In genomic region chr9:8431505-8431904, GRCh38 we compare ENCODE assay signal across 18 cellular contexts.
A peak's percentile ranks its signal among the peaks of the same experiment; 100 is the strongest.
DNase-seq lines count a peak whose midpoint lies in the region; ATAC-seq lines count a peak whose summit lies in the region.
"Had no signal": no experiment of that assay in that cellular context is flagged by ENCODE, and none has a peak within 500 bp of the region (broad histone marks: within the 10 kb centered on the region; RNA-seq: fewer than 3 reads in every experiment).

No MANE protein-coding gene starts in this region.

- H3K27me3 Mint-ChIP-seq in activated T-cell treated with anti-CD3 and anti-CD28 coated beads, Interleukin-2, amount 50 U/mL, for 72 hours (ENCODE audit: low read depth) = no peaks in the 10 kb centered on the region
- no peaks in the 10 kb centered on the region for H3K27me3 Mint-ChIP-seq in activated T-cell treated with anti-CD3 and anti-CD28 coated beads, Interleukin-2, amount 50 U/mL, for 4 hours (ENCODE audit: low read depth)
- H3K27me3 Mint-ChIP-seq in T-helper 17 cell = no peaks in the 10 kb centered on the region

- H3K9me3 Mint-ChIP-seq in activated T-cell treated with anti-CD3 and anti-CD28 coated beads, Interleukin-2, amount 50 U/mL, for 72 hours = peaks cover 3% of the 10 kb centered on the region in 2 donors
- no peaks in the 10 kb centered on the region for H3K9me3 Mint-ChIP-seq in activated T-cell treated with anti-CD3 and anti-CD28 coated beads, Interleukin-2, amount 50 U/mL, for 4 hours
- H3K9me3 Mint-ChIP-seq: CD8-positive, alpha-beta T cell had no signal

- peaks cover 4 to 6% of the 10 kb centered on the region in 2 donors for H3K36me3 Mint-ChIP-seq in activated T-cell treated with anti-CD3 and anti-CD28 coated beads, Interleukin-2, amount 50 U/mL, for 72 hours (ENCODE audit: insufficient read depth in 2 of 2)
- H3K36me3 Mint-ChIP-seq in activated T-cell treated with anti-CD3 and anti-CD28 coated beads, Interleukin-2, amount 50 U/mL, for 4 hours (ENCODE audit: insufficient read depth) = no peaks in the 10 kb centered on the region
- H3K36me3 Mint-ChIP-seq in T-helper 17 cell (ENCODE audit: low read depth) = no peaks in the 10 kb centered on the region
- H3K36me3 Mint-ChIP-seq: CD8-positive, alpha-beta T cell had no signal

- DNase-seq in activated T-cell treated with anti-CD3 and anti-CD28 coated beads, Interleukin-2, amount 50 U/mL, for 72 hours = no peak
- DNase-seq in activated T-cell treated with anti-CD3 and anti-CD28 coated beads, Interleukin-2, amount 50 U/mL, for 4 hours = no peak
- DNase-seq in T-helper 17 cell = no peak
- peak; percentile 37 for DNase-seq in cerebellar cortex (ENCODE audit: low spot score)
- no peak for DNase-seq in DMS 273 treated with DMSO at 0.1 percent for 48 hours (lab: John Stamatoyannopoulos, UW)
- DNase-seq in activated naive CD4-positive, alpha-beta T cell treated with Interleukin-2 at 50 U/mL for 16 hours = no peak
- DNase-seq in stimulated activated naive CD8-positive, alpha-beta T cell treated with anti-CD3 and anti-CD28 coated beads, Interleukin-15, Interleukin-2, amounts not matched to agents 100 U/mL and 50 U/mL, for 24 hours = no peak
- DNase-seq: 8988T; CD8-positive, alpha-beta T cell; DMS153; DMS79; GF-D8; GOT3; H7; HFFc6; IMR-90 had no signal

- no peaks in the 10 kb centered on the region for H3K9me3 ChIP-seq in T-helper 17 cell (ENCODE audit: control insufficient read depth, low read length, poor library complexity, severe bottlenecking)
- H3K9me3 ChIP-seq: BLaER1 had no signal

- peaks cover 64% of the 10 kb centered on the region for H3K4me1 Mint-ChIP-seq in activated T-cell treated with anti-CD3 and anti-CD28 coated beads, Interleukin-2, amount 50 U/mL, for 72 hours (ENCODE audit: low read depth)
- peaks cover 26% of the 10 kb centered on the region for H3K4me1 Mint-ChIP-seq in activated T-cell treated with anti-CD3 and anti-CD28 coated beads, Interleukin-2, amount 50 U/mL, for 4 hours (ENCODE audit: low read depth)
- H3K4me1 Mint-ChIP-seq in T-helper 17 cell = peaks cover 24% of the 10 kb centered on the region

- H3K4me3 Mint-ChIP-seq in activated T-cell treated with anti-CD3 and anti-CD28 coated beads, Interleukin-2, amount 50 U/mL, for 72 hours = peak overlapping the region in 1 of 2 donors; percentile 84
- H3K4me3 Mint-ChIP-seq in activated T-cell treated with anti-CD3 and anti-CD28 coated beads, Interleukin-2, amount 50 U/mL, for 4 hours = no peak overlapping the region
- H3K4me3 Mint-ChIP-seq in T-helper 17 cell = no peak overlapping the region
- H3K4me3 Mint-ChIP-seq: CD8-positive, alpha-beta T cell; HFFc6 had no signal

- no peak for ATAC-seq in activated T-cell treated with anti-CD3 and anti-CD28 coated beads, Interleukin-2, amount 50 U/mL, for 72 hours (replicated peaks in 1 of 2)
- ATAC-seq in activated T-cell treated with anti-CD3 and anti-CD28 coated beads, Interleukin-2, amount 50 U/mL, for 4 hours = no peak
- ATAC-seq in T-helper 17 cell = no peak
- ATAC-seq in stimulated activated naive CD8-positive, alpha-beta T cell treated with anti-CD3 and anti-CD28 coated beads, Interleukin-15, Interleukin-2, amounts not matched to agents 100 U/mL and 50 U/mL, for 24 hours = no peak
- ATAC-seq: CD8-positive, alpha-beta T cell; HCT116 had no signal

- H3K27ac Mint-ChIP-seq in activated T-cell treated with anti-CD3 and anti-CD28 coated beads, Interleukin-2, amount 50 U/mL, for 72 hours = peak overlapping the region; percentile 92
- H3K27ac Mint-ChIP-seq in T-helper 17 cell = peak overlapping the region; percentile 1
- H3K27ac Mint-ChIP-seq: CD8-positive, alpha-beta T cell; HFFc6 had no signal
